In the genomic region with DNA sequence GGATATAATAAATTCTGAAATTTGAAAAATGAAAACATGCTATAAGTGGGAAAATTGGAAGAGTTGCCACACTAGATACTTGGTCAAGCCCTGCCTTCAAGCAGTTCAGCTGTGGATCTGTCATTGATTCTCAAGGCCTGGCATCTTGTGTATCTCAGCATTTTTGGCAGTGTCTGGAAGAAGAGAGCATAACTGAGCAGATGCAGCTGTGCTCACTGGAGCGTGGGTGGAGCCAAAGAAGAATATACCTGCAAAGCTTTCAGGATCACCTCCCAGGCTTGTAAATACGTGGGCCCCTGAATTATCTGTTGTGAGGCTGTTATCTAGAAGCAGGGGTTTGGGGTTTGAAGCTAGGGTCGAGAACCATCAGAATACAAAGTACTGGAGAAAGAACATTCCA, we compare ENCODE assay signal across 15 cellular contexts. TPM values are rescaled to one million over a fixed set of nuclear protein-coding genes. Genes with fewer than 3 reads are reported as not detected.
DNase-seq lines count a peak whose midpoint lies in the region; ATAC-seq, FAIRE-seq and TF ChIP-seq lines count a peak whose summit lies in the region.
"Had no signal": no experiment of that assay in that cellular context is flagged by ENCODE, and none has a peak within 500 bp of the region (broad histone marks: within the 10 kb centered on the region; RNA-seq: fewer than 3 reads in every experiment).

No MANE protein-coding gene starts in this region.

- H4K20me1 ChIP-seq in MM.1S (ENCODE audit: insufficient read depth, low read length) (no peaks in the 10 kb centered on the region), K562 (replicated peaks; ENCODE audit: control insufficient read depth, insufficient read depth, low read length) (no peaks in the 10 kb centered on the region)

- H3K27ac ChIP-seq in MM.1S (ENCODE audit: low read length) (no peak overlapping the region), K562 (ENCODE audit: extremely low read depth, low read depth, low read length) (no peak overlapping the region)
- H3K27ac ChIP-seq: ovary, spleen had no signal

- DNase-seq in COLO668 (lab: John Stamatoyannopoulos, UW; ENCODE audit: unreplicated experiment), result peak; percentile 66
- DNase-seq in MM.1S, result peak; percentile 70
- DNase-seq in NCI-H345 (lab: John Stamatoyannopoulos, UW), result peak; percentile 79
- DNase-seq in K562 (ENCODE audit: extremely low read depth in 1 of 4, low spot score in 3 of 4), result no peak
- DNase-seq in activated naive CD4-positive, alpha-beta T cell (lab: John Stamatoyannopoulos, UW), result no peak
- no peak for DNase-seq in activated effector memory CD4-positive, alpha-beta T cell treated with Interleukin-2 at 50 U/mL for 16 hours
- no peak for DNase-seq in endothelial cell (ENCODE audit: low spot score)
- DNase-seq: activated CD4-positive, alpha-beta T cell treated with anti-CD3 and anti-CD28 coated beads for 4 hours; spleen had no signal

- H3K36me3 ChIP-seq in MM.1S (replicated peaks; ENCODE audit: insufficient read depth, low read length) (no peaks in the 10 kb centered on the region), K562 (ENCODE audit: control insufficient read depth, insufficient read depth, low read length) (no peaks in the 10 kb centered on the region)
- H3K36me3 ChIP-seq: ovary, spleen had no signal

- no peak for TF ChIP-seq CTCF in MM.1S (IDR thresholded peaks at IDR 0.05; ENCODE audit: low read length)
- TF ChIP-seq CTCF in K562 (IDR thresholded peaks at IDR 0.05 in 2 of 3, conservative IDR thresholded peaks at IDR 0.05 in 1 of 3; ENCODE audit: insufficient read depth in 2 of 3, low read depth in 1 of 3, low read length in 3 of 3), result no peak
- TF ChIP-seq CTCF in endothelial cell (IDR thresholded peaks at IDR 0.05; ENCODE audit: unreplicated experiment), result no peak

- H3K4me2 ChIP-seq in MM.1S (ENCODE audit: low read depth, low read length), result peak overlapping the region; percentile 2; the same call in 1 of the 2 replicates
- no peak overlapping the region for H3K4me2 ChIP-seq in K562 (ENCODE audit: insufficient read depth, low read length)

- H3K79me2 ChIP-seq in MM.1S (ENCODE audit: low read length), result no peaks in the 10 kb centered on the region
- H3K79me2 ChIP-seq in K562 (ENCODE audit: control insufficient read depth, insufficient read depth, low read length), result no peaks in the 10 kb centered on the region

- H3K9me3 ChIP-seq in MM.1S (replicated peaks; ENCODE audit: insufficient read depth, low read length) (no peaks in the 10 kb centered on the region), K562 (replicated peaks; ENCODE audit: control insufficient read depth, insufficient read depth, low read depth, low read length) (no peaks in the 10 kb centered on the region)
- H3K9me3 ChIP-seq: ovary, spleen had no signal

- no peak for TF ChIP-seq RAD21 in K562 (CRISPR knock-in tag; conservative IDR thresholded peaks at IDR 0.05 in 1 of 2, IDR thresholded peaks at IDR 0.05 in 1 of 2)

- H3K9ac ChIP-seq in MM.1S (ENCODE audit: low read length) (no peak overlapping the region), K562 (ENCODE audit: insufficient read depth in 1 of 2, low read depth in 2 of 2, low read length in 2 of 2) (no peak overlapping the region)

- H2AFZ ChIP-seq in MM.1S (ENCODE audit: low read length) (peak overlapping the region; percentile 15; the same call in 1 of the 2 replicates), K562 (ENCODE audit: low read depth, low read length) (no peak overlapping the region)

- 7% methylated on average over 3 of the region's 3 CpGs for WGBS in K562 (ENCODE audit: insufficient coverage, low coverage, missing lambda C conversion rate)

- H3K27ac Mint-ChIP-seq in endothelial cell (ENCODE audit: unreplicated experiment), result no peak overlapping the region
- H3K27ac Mint-ChIP-seq: T-helper 1 cell treated with Interleukin-12 subunit alpha and Interleukin-12 subunit beta and Interleukin-4 antibody, amounts not matched to agents 30 μg/mL and 1 μg/mL, for 36 hours had no signal

- CTCF ChIA-PET in K562 (lab: Yijun Ruan, JAX; ENCODE audit: low intra/inter-chr PET ratio), result no interaction called here

- H3K9me1 ChIP-seq in K562 (ENCODE audit: control insufficient read depth, insufficient read depth, low read length), result no peaks in the 10 kb centered on the region

- H3K4me3 ChIP-seq in MM.1S (ENCODE audit: low read length) (no peak overlapping the region), K562 (no peak overlapping the region)
- H3K4me3 ChIP-seq: ovary, spleen had no signal

- in situ Hi-C loops in K562 (cut with MboI), result no loop called here

- no peaks in the 10 kb centered on the region for H3K36me3 Mint-ChIP-seq in endothelial cell (ENCODE audit: low read depth, unreplicated experiment)

- no peaks in the 10 kb centered on the region for H3K27me3 Mint-ChIP-seq in endothelial cell (ENCODE audit: unreplicated experiment)

- H3F3A ChIP-seq in MM.1S (ENCODE audit: insufficient read depth, low read length), result no peaks in the 10 kb centered on the region

- H3K4me1 ChIP-seq in MM.1S (ENCODE audit: low read length), result peaks cover 7% of the 10 kb centered on the region; the same call in 1 of the 2 replicates
- H3K4me1 ChIP-seq in K562 (replicated peaks in 1 of 2; ENCODE audit: control insufficient read depth in 2 of 2, insufficient read depth in 2 of 2, low read length in 2 of 2), result peaks cover 0 to under 1% of the 10 kb centered on the region in 2 experiments; a peak in 2 of 5 replicates
- H3K4me1 ChIP-seq: spleen had no signal

- no peaks in the 10 kb centered on the region for H3K9me3 Mint-ChIP-seq in endothelial cell (ENCODE audit: unreplicated experiment)
- H3K9me3 Mint-ChIP-seq: central memory CD8-positive, alpha-beta T cell; T-helper 1 cell treated with Interleukin-12 subunit alpha and Interleukin-12 subunit beta and Interleukin-4 antibody, amounts not matched to agents 30 μg/mL and 1 μg/mL, for 36 hours had no signal

- no peak for FAIRE-seq in K562 (lab: Jason Lieb, UNC)
- FAIRE-seq: endothelial cell of umbilical vein, H54 had no signal

- no TSS peak for BruUV-seq in K562 (replicated peaks; lab: Mats Ljungman, UMichigan)

- no peaks in the 10 kb centered on the region for H3K4me1 Mint-ChIP-seq in endothelial cell (ENCODE audit: unreplicated experiment)
- H3K4me1 Mint-ChIP-seq: central memory CD8-positive, alpha-beta T cell had no signal

- H3K9me2 ChIP-seq in MM.1S (replicated peaks; ENCODE audit: insufficient read depth, low read length), result no peaks in the 10 kb centered on the region

- intact Hi-C loops in K562 (cut with micrococcal nuclease), result no loop called here

- H3K4me3 Mint-ChIP-seq in endothelial cell (ENCODE audit: unreplicated experiment), result no peak overlapping the region
- H3K4me3 Mint-ChIP-seq: central memory CD8-positive, alpha-beta T cell; T-helper 1 cell treated with Interleukin-12 subunit alpha and Interleukin-12 subunit beta and Interleukin-4 antibody, amounts not matched to agents 30 μg/mL and 1 μg/mL, for 36 hours had no signal

- H3K27me3 ChIP-seq in MM.1S (replicated peaks; ENCODE audit: insufficient read depth, low read length) (no peaks in the 10 kb centered on the region), K562 (ENCODE audit: control insufficient read depth in 2 of 2, insufficient read depth in 2 of 2, low read length in 2 of 2) (peaks cover 3 to 6% of the 10 kb centered on the region in 2 experiments; a peak in 3 of 5 replicates)
- H3K27me3 ChIP-seq: ovary, spleen had no signal

- TF ChIP-seq POLR2A in K562 (conservative IDR thresholded peaks at IDR 0.05), result no peak

- no peak for ATAC-seq in K562
- no peak for ATAC-seq in HG02973 (IDR thresholded peaks at IDR 0.05; ENCODE audit: unreplicated experiment)

- POLR2A ChIA-PET in K562 (lab: Yijun Ruan, JAX), result interaction anchor here (0.7 to 1.1 kb wide), 3 partner anchors 9 to 15 kb away, joined by 3 to 4 read pairs (median 3); no protein-coding TSS in a partner anchor

- no peak for TF ChIP-seq EP300 in K562 (IDR thresholded peaks at IDR 0.05; ENCODE audit: low read length)

TF ChIP-seq in K562, 482 proteins besides CTCF, POLR2A, EP300 and RAD21:
- TF ChIP-seq ZC3H4 (CRISPR knock-in tag; IDR thresholded peaks at IDR 0.05; ENCODE audit: borderline replicate concordance) (no peak), EGR1 (conservative IDR thresholded peaks at IDR 0.05) (0 out of 2 replicates have a peak, but pooled peaks have one; percentile 22)
- TF ChIP-seq, protein P1, sequence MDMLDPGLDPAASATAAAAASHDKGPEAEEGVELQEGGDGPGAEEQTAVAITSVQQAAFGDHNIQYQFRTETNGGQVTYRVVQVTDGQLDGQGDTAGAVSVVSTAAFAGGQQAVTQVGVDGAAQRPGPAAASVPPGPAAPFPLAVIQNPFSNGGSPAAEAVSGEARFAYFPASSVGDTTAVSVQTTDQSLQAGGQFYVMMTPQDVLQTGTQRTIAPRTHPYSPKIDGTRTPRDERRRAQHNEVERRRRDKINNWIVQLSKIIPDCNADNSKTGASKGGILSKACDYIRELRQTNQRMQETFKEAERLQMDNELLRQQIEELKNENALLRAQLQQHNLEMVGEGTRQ (CRISPR knock-in tag; IDR thresholded peaks at IDR 0.05), result no peak

RNA-seq across cellular contexts. Expression of a gene that starts 31.3 kb away (rescaled TPM):
- 59.5 and 192 TPM in 2 replicates for total RNA-seq in K562 (2011; cell fraction: chromatin; rRNA removed; ENCODE audit: low replicate concordance)
- total RNA-seq in K562 (2011; cell fraction: nucleolus; rRNA removed), result 37.7 and 41.8 TPM in 2 replicates
- total RNA-seq in K562 (2011; cell fraction: nucleoplasm; rRNA removed), result 62.7 and 85.0 TPM in 2 replicates
- 12.8 and 13.3 TPM in 2 replicates for total RNA-seq in K562 (2014; rRNA removed)
- total RNA-seq in K562 (2014; rRNA removed; fragmentation: Illumina TruSeq; extraction: Trizol), result 24.2 and 31.3 TPM in 2 replicates
- total RNA-seq in K562 (2015; rRNA removed; fragmentation: Illumina TruSeq; extraction: Trizol), result 18.9 and 21.6 TPM in 2 replicates
- total RNA-seq in K562 (2021), result 19.8 and 22.5 TPM in 2 replicates
- polyA plus RNA-seq in K562 (2011; rRNA removed), result 15.0 and 16.4 TPM in 2 replicates
- polyA plus RNA-seq in K562 (2011; cell fraction: cytosol; rRNA removed), result 4.9 and 9.2 TPM in 2 replicates
- polyA plus RNA-seq in K562 (2011; cell fraction: nucleus; rRNA removed), result 81.7 and 82.2 TPM in 2 replicates
- polyA plus RNA-seq in K562 (2012), result 7.4 and 11.0 TPM in 2 replicates
- polyA plus RNA-seq in K562 (2014; fragmentation: Illumina TruSeq; extraction: Trizol), result 10.8 and 11.4 TPM in 2 replicates
- 10 to 100 TPM in 1 of 2 experiments, 1 to 10 TPM in 1; 3.9 to 10.9 TPM for polyA plus RNA-seq in K562 (2014; fragmentation: Nextera tagmentation; extraction: Ambion mirVana)
- polyA plus RNA-seq in K562 (2014; rRNA removed), result 8.5 and 9.0 TPM in 2 replicates
- 61.9 and 104 TPM in 2 replicates for polyA minus RNA-seq in K562 (2011; rRNA and poly(A)+ RNA removed)
- polyA minus RNA-seq in K562 (2011; cell fraction: cytosol; rRNA and poly(A)+ RNA removed), result 13.1 and 16.2 TPM in 2 replicates
- 78.5 and 164 TPM in 2 replicates for polyA minus RNA-seq in K562 (2011; cell fraction: nucleus; rRNA and poly(A)+ RNA removed)
- 71.8 TPM for total RNA-seq in endothelial cell (ENCODE audit: unreplicated experiment)

Comparison
In these comparisons a context has a peak if more than half of its experiments do, and no peak if none do; other contexts are left out.
1. DNase-seq: peak in COLO668 (single experiment), MM.1S (single experiment) and NCI-H345 (single experiment); none in K562 (0 of 4), activated naive CD4-positive, alpha-beta T cell (0 of 4), activated effector memory CD4-positive, alpha-beta T cell treated with Interleukin-2 at 50 U/mL for 16 hours (single experiment) and endothelial cell (single experiment).